ENCODE assay signal across 36 cellular contexts in genomic region chr1:194570449-194570848, GRCh38.
"Had no signal": no experiment of that assay in that cellular context is flagged by ENCODE, and none has a peak within 500 bp of the region (broad histone marks: within the 10 kb centered on the region; RNA-seq: fewer than 3 reads in every experiment).

No MANE protein-coding gene starts in this region.

- H3K9me3 Mint-ChIP-seq: activated naive CD4-positive, alpha-beta T cell treated with anti-CD3 and anti-CD28 coated beads for 36 hours; activated naive CD8-positive, alpha-beta T cell treated with anti-CD3 and anti-CD28 coated beads for 36 hours; activated T-helper 1 cell treated with anti-CD3 and anti-CD28 coated beads, Interleukin-12 subunit alpha, Interleukin-12 subunit beta, Interleukin-2, Interleukin-4 antibody, amounts not matched to agents 30 ng/mL and 10 ng/mL and 1 ng/mL, durations not matched to agents 14 hours and 24 hours and 36 hours; endodermal cell; naive thymus-derived CD4-positive, alpha-beta T cell; neural crest cell; stimulated activated naive CD8-positive, alpha-beta T cell treated with anti-CD3 and anti-CD28 coated beads, Interleukin-15, amount 100 ng/mL, for 72 hours; T-helper 2 cell treated with Interferon-gamma antibody and Interleukin-4, amounts not matched to agents 5 μg/mL and 100 μg/mL, for 36 hours had no signal

- H3K79me2 ChIP-seq: hepatocyte had no signal

- H3K27ac ChIP-seq: ascending aorta, breast epithelium, gastroesophageal sphincter, hepatocyte, pancreas, prostate gland, sigmoid colon, suprapubic skin, tibial nerve, VCaP had no signal

- ATAC-seq: esophagus mucosa; gastroesophageal sphincter; left colon; naive thymus-derived CD4-positive, alpha-beta T cell; stimulated activated memory B cell treated with anti-CD40 and anti-IgM and Interleukin-4, amounts not matched to agents 10 μg/mL and 1 μg/mL and 100 μg/mL, for 72 hours; stimulated activated naive CD8-positive, alpha-beta T cell treated with anti-CD3 and anti-CD28 coated beads, Interleukin-15, amount 100 ng/mL, for 72 hours had no signal

- H3K36me3 ChIP-seq: ascending aorta, breast epithelium, gastroesophageal sphincter, pancreas, prostate gland, sigmoid colon, suprapubic skin, tibial nerve had no signal

- H3K4me3 ChIP-seq: ascending aorta, breast epithelium, gastroesophageal sphincter, hepatocyte, pancreas, prostate gland, sigmoid colon, suprapubic skin, tibial nerve had no signal

- H3K36me3 Mint-ChIP-seq: activated naive CD8-positive, alpha-beta T cell treated with anti-CD3 and anti-CD28 coated beads for 36 hours; memory B cell; naive thymus-derived CD4-positive, alpha-beta T cell; stimulated activated memory B cell treated with anti-CD40 and anti-IgM and Interleukin-4, amounts not matched to agents 10 μg/mL and 1 μg/mL and 100 μg/mL, for 72 hours had no signal

- H3K4me3 Mint-ChIP-seq: activated naive CD4-positive, alpha-beta T cell treated with anti-CD3 and anti-CD28 coated beads for 36 hours; activated naive CD8-positive, alpha-beta T cell treated with anti-CD3 and anti-CD28 coated beads for 36 hours; activated T-helper 1 cell treated with anti-CD3 and anti-CD28 coated beads, Interleukin-12 subunit alpha, Interleukin-12 subunit beta, Interleukin-2, Interleukin-4 antibody, amounts not matched to agents 30 ng/mL and 10 ng/mL and 1 ng/mL, durations not matched to agents 14 hours and 24 hours and 36 hours; dendritic cell treated with granulocyte-macrophage colony-stimulating factor and Interleukin-4, amounts not matched to agents 40 ng/mL and 50 ng/mL, for 4 days; endodermal cell; memory B cell; naive thymus-derived CD4-positive, alpha-beta T cell; neural crest cell; stimulated activated memory B cell treated with anti-CD40 and anti-IgM and Interleukin-4, amounts not matched to agents 10 μg/mL and 1 μg/mL and 100 μg/mL, for 72 hours; stimulated activated naive CD8-positive, alpha-beta T cell treated with anti-CD3 and anti-CD28 coated beads, Interleukin-15, amount 100 ng/mL, for 72 hours; T-helper 2 cell treated with Interferon-gamma antibody and Interleukin-4, amounts not matched to agents 5 μg/mL and 100 μg/mL, for 36 hours had no signal

- DNase-seq: activated CD4-positive, alpha-beta T cell treated with anti-CD3 and anti-CD28 coated beads for 48 hours; activated CD4-positive, alpha-beta T cell treated with anti-CD3 and anti-CD28 coated beads, Interleukin-2, amount 50 U/mL, for 48 hours; activated CD8-positive, alpha-beta memory T cell treated with anti-CD3 and anti-CD28 coated beads, Interleukin-2, amount 50 U/mL, for 4 hours; activated effector memory CD4-positive, alpha-beta T cell treated with anti-CD3 and anti-CD28 coated beads, Interleukin-2, amount 50 U/mL, for 16 hours; activated naive CD4-positive, alpha-beta T cell treated with anti-CD3 and anti-CD28 coated beads for 36 hours; activated naive CD8-positive, alpha-beta T cell treated with anti-CD3 and anti-CD28 coated beads for 36 hours; activated T-cell treated with anti-CD3 and anti-CD28 coated beads, Interleukin-2, amount 50 U/mL, for 1 hour; central memory CD4-positive, alpha-beta T cell; endodermal cell; left colon; midbrain; naive thymus-derived CD4-positive, alpha-beta T cell; nucleus accumbens; pancreas; sigmoid colon; small intestine; stimulated activated CD4-positive, alpha-beta T cell treated with anti-CD3 and anti-CD28 coated beads, Interleukin-1b, Interleukin-23, amount 100 ng/mL, for 48 hours; stimulated activated CD4-positive, alpha-beta T cell treated with anti-CD3 and anti-CD28 coated beads, Interleukin-4, amount 100 ng/mL, for 4 hours; stimulated activated CD8-positive, alpha-beta memory T cell treated with anti-CD3 and anti-CD28 coated beads, Interleukin-4, amount 100 ng/mL, for 48 hours; stimulated activated naive CD8-positive, alpha-beta T cell treated with anti-CD3 and anti-CD28 coated beads, Interleukin-15, amount 100 ng/mL, for 72 hours; T-helper 1 cell had no signal

- H3K27me3 Mint-ChIP-seq: activated naive CD8-positive, alpha-beta T cell treated with anti-CD3 and anti-CD28 coated beads for 36 hours; dendritic cell treated with granulocyte-macrophage colony-stimulating factor and Interleukin-4, amounts not matched to agents 40 ng/mL and 50 ng/mL, for 4 days; memory B cell; naive thymus-derived CD4-positive, alpha-beta T cell; stimulated activated memory B cell treated with anti-CD40 and anti-IgM and Interleukin-4, amounts not matched to agents 10 μg/mL and 1 μg/mL and 100 μg/mL, for 72 hours; stimulated activated naive CD8-positive, alpha-beta T cell treated with anti-CD3 and anti-CD28 coated beads, Interleukin-15, amount 100 ng/mL, for 72 hours had no signal

- H3K4me1 ChIP-seq: ascending aorta, breast epithelium, gastroesophageal sphincter, prostate gland, sigmoid colon, suprapubic skin had no signal

- H3K9me3 ChIP-seq: ascending aorta, breast epithelium, gastroesophageal sphincter, pancreas, prostate gland, sigmoid colon, suprapubic skin, tibial nerve had no signal

- H3K27me3 ChIP-seq: ascending aorta, breast epithelium, gastroesophageal sphincter, hepatocyte, pancreas, sigmoid colon, suprapubic skin, tibial nerve had no signal

- H3K4me2 ChIP-seq: hepatocyte had no signal

- H3K27ac Mint-ChIP-seq: activated naive CD4-positive, alpha-beta T cell treated with anti-CD3 and anti-CD28 coated beads for 36 hours; activated naive CD8-positive, alpha-beta T cell treated with anti-CD3 and anti-CD28 coated beads for 36 hours; activated T-helper 1 cell treated with anti-CD3 and anti-CD28 coated beads, Interleukin-12 subunit alpha, Interleukin-12 subunit beta, Interleukin-2, Interleukin-4 antibody, amounts not matched to agents 30 ng/mL and 10 ng/mL and 1 ng/mL, durations not matched to agents 14 hours and 24 hours and 36 hours; dendritic cell treated with granulocyte-macrophage colony-stimulating factor and Interleukin-4, amounts not matched to agents 40 ng/mL and 50 ng/mL, for 4 days; endodermal cell; memory B cell; naive thymus-derived CD4-positive, alpha-beta T cell; stimulated activated memory B cell treated with anti-CD40 and anti-IgM and Interleukin-4, amounts not matched to agents 10 μg/mL and 1 μg/mL and 100 μg/mL, for 72 hours; stimulated activated naive CD8-positive, alpha-beta T cell treated with anti-CD3 and anti-CD28 coated beads, Interleukin-15, amount 100 ng/mL, for 72 hours; T-helper 2 cell treated with Interferon-gamma antibody and Interleukin-4, amounts not matched to agents 5 μg/mL and 100 μg/mL, for 36 hours had no signal

- H2AFZ ChIP-seq: hepatocyte had no signal

- H3K4me1 Mint-ChIP-seq: activated naive CD8-positive, alpha-beta T cell treated with anti-CD3 and anti-CD28 coated beads for 36 hours; endodermal cell; memory B cell; naive thymus-derived CD4-positive, alpha-beta T cell; neural crest cell; stimulated activated memory B cell treated with anti-CD40 and anti-IgM and Interleukin-4, amounts not matched to agents 10 μg/mL and 1 μg/mL and 100 μg/mL, for 72 hours; stimulated activated naive CD8-positive, alpha-beta T cell treated with anti-CD3 and anti-CD28 coated beads, Interleukin-15, amount 100 ng/mL, for 72 hours had no signal
